8 cellular contexts compared by ENCODE assay signal in genomic region chr1:226029093-226029496, GRCh38. TPM values are rescaled to one million over a fixed set of nuclear protein-coding genes. Genes with fewer than 3 reads are reported as not detected.
DNase-seq lines count a peak whose midpoint lies in the region; ATAC-seq and TF ChIP-seq lines count a peak whose summit lies in the region.

No MANE protein-coding gene starts in this region.

- H2AFZ ChIP-seq in OCI-LY7 (ENCODE audit: low read length) = peak overlapping the region; percentile 65

- BruUV-seq in OCI-LY7 (replicated peaks; lab: Mats Ljungman, UMichigan) = no TSS peak

- no peak for TF ChIP-seq CTCF in OCI-LY7 (conservative IDR thresholded peaks at IDR 0.05; ENCODE audit: low read length)

- H3K4me1 Mint-ChIP-seq in stimulated activated naive CD8-positive, alpha-beta T cell treated with anti-CD3 and anti-CD28 coated beads, Interleukin-15, Interleukin-2, amounts not matched to agents 100 ng/mL and 50 ng/mL, for 24 hours (ENCODE audit: low read depth) = peaks cover 24% of the 10 kb centered on the region
- no peaks in the 10 kb centered on the region for H3K4me1 Mint-ChIP-seq in activated CD4-positive, alpha-beta memory T cell treated with anti-CD3 and anti-CD28 coated beads for 36 hours (ENCODE audit: low read depth)

- H3K4me3 Mint-ChIP-seq in stimulated activated naive CD8-positive, alpha-beta T cell treated with anti-CD3 and anti-CD28 coated beads, Interleukin-15, Interleukin-2, amounts not matched to agents 100 ng/mL and 50 ng/mL, for 24 hours = no peak overlapping the region
- no peak overlapping the region for H3K4me3 Mint-ChIP-seq in activated CD4-positive, alpha-beta memory T cell treated with anti-CD3 and anti-CD28 coated beads for 36 hours

- no peaks in the 10 kb centered on the region for H3K9me3 ChIP-seq in OCI-LY7 (ENCODE audit: low read length)

- H3K79me2 ChIP-seq in OCI-LY7 (ENCODE audit: insufficient read depth, low read depth, low read length) = no peaks in the 10 kb centered on the region

- H3K27me3 Mint-ChIP-seq in stimulated activated naive CD8-positive, alpha-beta T cell treated with anti-CD3 and anti-CD28 coated beads, Interleukin-15, Interleukin-2, amounts not matched to agents 100 ng/mL and 50 ng/mL, for 24 hours = no peaks in the 10 kb centered on the region
- no peaks in the 10 kb centered on the region for H3K27me3 Mint-ChIP-seq in activated CD4-positive, alpha-beta memory T cell treated with anti-CD3 and anti-CD28 coated beads for 36 hours

- ATAC-seq in GM19372 (IDR thresholded peaks at IDR 0.05; ENCODE audit: low read depth, unreplicated experiment) = peak; percentile 93
- ATAC-seq in HG03045 (IDR thresholded peaks at IDR 0.05; ENCODE audit: unreplicated experiment) = peak; percentile 69

- no peaks in the 10 kb centered on the region for H3K36me3 ChIP-seq in OCI-LY7 (ENCODE audit: insufficient read depth, low read length)

- H3K9me3 Mint-ChIP-seq in stimulated activated naive CD8-positive, alpha-beta T cell treated with anti-CD3 and anti-CD28 coated beads, Interleukin-15, Interleukin-2, amounts not matched to agents 100 ng/mL and 50 ng/mL, for 24 hours = no peaks in the 10 kb centered on the region
- no peaks in the 10 kb centered on the region for H3K9me3 Mint-ChIP-seq in activated CD4-positive, alpha-beta memory T cell treated with anti-CD3 and anti-CD28 coated beads for 36 hours

- DNase-seq in OCI-LY7 (ENCODE audit: low spot score) (peak; percentile 83), Ammon's horn (ENCODE audit: low spot score) (no peak), NCI-H524 treated with DMSO at 0.1 percent for 48 hours (lab: John Stamatoyannopoulos, UW) (no peak)
- no peak for DNase-seq in activated CD4-positive, alpha-beta memory T cell treated with anti-CD3 and anti-CD28 coated beads for 36 hours
- DNase-seq in activated CD4-positive, alpha-beta T cell treated with anti-CD3 and anti-CD28 coated beads, Interleukin-2, amount 50 U/mL, for 4 hours = no peak

- H3K9me2 ChIP-seq in OCI-LY7 (ENCODE audit: insufficient read depth, low read length) = no peaks in the 10 kb centered on the region

- H3K4me3 ChIP-seq in OCI-LY7 (ENCODE audit: low read depth, low read length, poor library complexity, severe bottlenecking) = peak overlapping the region; percentile 1

- peaks cover 25% of the 10 kb centered on the region for H3K4me1 ChIP-seq in OCI-LY7 (ENCODE audit: insufficient read depth, low read length, poor library complexity, severe bottlenecking)

- peak overlapping the region; percentile 29 for H3K4me2 ChIP-seq in OCI-LY7 (ENCODE audit: low read length)

- peak overlapping the region; percentile 42 for H3K27ac Mint-ChIP-seq in stimulated activated naive CD8-positive, alpha-beta T cell treated with anti-CD3 and anti-CD28 coated beads, Interleukin-15, Interleukin-2, amounts not matched to agents 100 ng/mL and 50 ng/mL, for 24 hours
- H3K27ac Mint-ChIP-seq in activated CD4-positive, alpha-beta memory T cell treated with anti-CD3 and anti-CD28 coated beads for 36 hours = no peak overlapping the region

- intact Hi-C loops in OCI-LY7 (cut with micrococcal nuclease; ENCODE audit: unreplicated experiment) = no loop called here
- intact Hi-C loops in activated CD4-positive, alpha-beta memory T cell treated with anti-CD3 and anti-CD28 coated beads for 36 hours (cut with micrococcal nuclease) = no loop called here

- H3K27ac ChIP-seq in OCI-LY7 (ENCODE audit: low read depth, low read length, poor library complexity, severe bottlenecking) = peak overlapping the region; percentile 47

- CTCF ChIA-PET in OCI-LY7 (lab: Charles Lee; ENCODE audit: unreplicated experiment) = interaction anchor here (0.5 kb wide), 1 partner anchor 20 kb away, joined by 4 read pairs; no protein-coding TSS in a partner anchor
- CTCF ChIA-PET in activated CD4-positive, alpha-beta memory T cell treated with anti-CD3 and anti-CD28 coated beads for 36 hours (lab: Charles Lee) = no interaction called here

- POLR2A ChIA-PET in OCI-LY7 (lab: Charles Lee) = interaction anchor here (0.5 to 3.1 kb wide), 19 partner anchors 12 to 522 kb away, joined by 3 to 21 read pairs (median 3); partner anchors contain the start of genes H3-3A and SDE2
- POLR2A ChIA-PET in activated CD4-positive, alpha-beta memory T cell treated with anti-CD3 and anti-CD28 coated beads for 36 hours (lab: Charles Lee) = no interaction called here

- no peaks in the 10 kb centered on the region for H3K36me3 Mint-ChIP-seq in stimulated activated naive CD8-positive, alpha-beta T cell treated with anti-CD3 and anti-CD28 coated beads, Interleukin-15, Interleukin-2, amounts not matched to agents 100 ng/mL and 50 ng/mL, for 24 hours (ENCODE audit: low read depth)
- H3K36me3 Mint-ChIP-seq in activated CD4-positive, alpha-beta memory T cell treated with anti-CD3 and anti-CD28 coated beads for 36 hours = no peaks in the 10 kb centered on the region

- no peaks in the 10 kb centered on the region for H4K20me1 ChIP-seq in OCI-LY7 (ENCODE audit: insufficient read depth, low read length)

RNA-seq across cellular contexts. Expression of gene SDE2, which starts 30.0 kb away (rescaled TPM):
- 18.2 and 22.0 TPM in 2 replicates for total RNA-seq in OCI-LY7 (2014; rRNA removed; shearing (Covaris generic))
- total RNA-seq in OCI-LY7 (2022) = 25.0 and 25.4 TPM in 2 replicates
- total RNA-seq in activated CD4-positive, alpha-beta memory T cell treated with anti-CD3 and anti-CD28 coated beads for 36 hours = 10 to 100 TPM; 18.0 to 18.2 TPM

RNA-seq across cellular contexts. Expression of gene H3-3A, which starts 33.4 kb away (rescaled TPM):
- 365 and 416 TPM in 2 replicates for total RNA-seq in OCI-LY7 (2014; rRNA removed; shearing (Covaris generic))
- 661 and 742 TPM in 2 replicates for total RNA-seq in OCI-LY7 (2022)
- total RNA-seq in activated CD4-positive, alpha-beta memory T cell treated with anti-CD3 and anti-CD28 coated beads for 36 hours = 100 to 1,000 TPM; 317 to 320 TPM
